In the genomic region with DNA sequence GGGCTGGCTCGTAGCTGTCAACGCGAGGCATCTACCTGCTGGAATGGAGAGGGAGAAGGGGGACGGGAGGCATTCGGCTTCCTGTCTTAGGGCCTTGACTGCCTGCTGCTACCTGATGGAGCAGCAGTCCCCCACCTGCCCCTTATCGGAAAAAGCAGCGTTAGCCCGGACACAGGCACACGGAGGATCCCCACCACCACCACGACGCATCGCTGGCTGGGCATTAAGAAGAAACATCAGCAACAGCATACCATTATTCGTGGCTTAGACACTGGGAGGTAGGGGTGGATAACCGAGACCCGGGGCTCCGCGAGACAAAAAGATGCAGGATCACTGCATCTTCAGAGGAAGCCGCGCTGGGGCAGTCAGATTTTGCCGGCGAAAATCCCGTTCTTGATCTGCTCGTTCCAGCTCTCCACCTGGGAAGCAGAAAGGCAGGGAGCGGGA, we compare ENCODE assay signal across 9 cellular contexts. TPM values are rescaled to one million over a fixed set of nuclear protein-coding genes. Genes with fewer than 3 reads are reported as not detected.
DNase-seq lines count a peak whose midpoint lies in the region; ATAC-seq and TF ChIP-seq lines count a peak whose summit lies in the region.
"Had no signal": no experiment of that assay in that cellular context is flagged by ENCODE, and none has a peak within 500 bp of the region (broad histone marks: within the 10 kb centered on the region; RNA-seq: fewer than 3 reads in every experiment).

No MANE protein-coding gene starts in this region.

- no peak overlapping the region for H3K27ac Mint-ChIP-seq in mesothelial cell of epicardium

- peak overlapping the region; percentile 61 for H3K4me3 ChIP-seq in left ventricle myocardium inferior
- H3K4me3 ChIP-seq in brain microvascular endothelial cell (ENCODE audit: low read depth, low read length) = peak overlapping the region; percentile 49
- peak overlapping the region; percentile 22 to 34 for H3K4me3 ChIP-seq in vagina
- H3K4me3 ChIP-seq in body of pancreas = peak overlapping the region in 1 of 2 donors; percentile 5

- H3K9me3 ChIP-seq in left ventricle myocardium inferior (replicated peaks) (no peaks in the 10 kb centered on the region), vagina (no peaks in the 10 kb centered on the region), body of pancreas (no peaks in the 10 kb centered on the region)

- TF ChIP-seq POLR2A in vagina (IDR thresholded peaks at IDR 0.05) (no peak), body of pancreas (IDR thresholded peaks at IDR 0.05) (no peak)

- H3K27ac ChIP-seq in left ventricle myocardium inferior (replicated peaks) = no peak overlapping the region
- H3K27ac ChIP-seq in brain microvascular endothelial cell = no peak overlapping the region
- no peak overlapping the region for H3K27ac ChIP-seq in vagina
- no peak overlapping the region for H3K27ac ChIP-seq in body of pancreas

- H3K27me3 ChIP-seq in left ventricle myocardium inferior (ENCODE audit: low read depth) (peaks cover 85% of the 10 kb centered on the region), brain microvascular endothelial cell (replicated peaks) (peaks cover 23% of the 10 kb centered on the region), vagina (peaks cover 14% of the 10 kb centered on the region), body of pancreas (peaks cover 0 to 20% of the 10 kb centered on the region in 2 donors)

- peaks cover 65% of the 10 kb centered on the region for H3K27me3 Mint-ChIP-seq in mesothelial cell of epicardium (ENCODE audit: low read depth)

- DNase-seq in left ventricle myocardium inferior (no peak), left ventricle myocardium superior (no peak), brain microvascular endothelial cell (no peak), mesothelial cell of epicardium (ENCODE audit: low spot score in 2 of 2, unreplicated experiment in 2 of 2) (no peak), vagina (ENCODE audit: extremely low spot score in 2 of 2) (no peak), body of pancreas (no peak)
- DNase-seq: DND-41 had no signal

- H3K36me3 Mint-ChIP-seq in mesothelial cell of epicardium = no peaks in the 10 kb centered on the region

- peaks cover 19% of the 10 kb centered on the region for H3K4me1 ChIP-seq in left ventricle myocardium inferior
- peaks cover 23% of the 10 kb centered on the region for H3K4me1 ChIP-seq in vagina
- peaks cover 20% of the 10 kb centered on the region for H3K4me1 ChIP-seq in body of pancreas

- H3K9me3 Mint-ChIP-seq in mesothelial cell of epicardium = no peaks in the 10 kb centered on the region

- in situ Hi-C loops in brain microvascular endothelial cell (cut with HindIII; ENCODE audit: low pct_ligation_motif_present, low sequenced_read_pairs) = no loop called here

- H3K36me3 ChIP-seq in left ventricle myocardium inferior (no peaks in the 10 kb centered on the region), brain microvascular endothelial cell (replicated peaks) (no peaks in the 10 kb centered on the region), vagina (no peaks in the 10 kb centered on the region), body of pancreas (replicated peaks in 1 of 2; ENCODE audit: insufficient read depth in 1 of 2, low read depth in 2 of 2) (no peaks in the 10 kb centered on the region)

- WGBS in body of pancreas, 2 donors = 1 to 8% methylated on average over 15 to 24 of the region's 24 CpGs

- intact Hi-C loops in left ventricle myocardium inferior (cut with micrococcal nuclease) (no loop called here), left ventricle myocardium superior (cut with micrococcal nuclease) (no loop called here), vagina (cut with DNase I) (no loop called here), body of pancreas (cut with DNase I) (no loop called here)

- H3K4me3 Mint-ChIP-seq in mesothelial cell of epicardium = peak overlapping the region; percentile 65

- H3K4me1 Mint-ChIP-seq in mesothelial cell of epicardium = peaks cover 24% of the 10 kb centered on the region

- ATAC-seq in left ventricle myocardium superior = no peak
- no peak for ATAC-seq in HG03460 (IDR thresholded peaks at IDR 0.05; ENCODE audit: unreplicated experiment)
- ATAC-seq in GM19395 (IDR thresholded peaks at IDR 0.05; ENCODE audit: unreplicated experiment) = no peak
- ATAC-seq in body of pancreas = no peak

- TF ChIP-seq CTCF in left ventricle myocardium inferior (IDR thresholded peaks at IDR 0.05; ENCODE audit: borderline replicate concordance) (no peak), brain microvascular endothelial cell (IDR thresholded peaks at IDR 0.05; ENCODE audit: low read depth, low read length, missing control alignments) (no peak), mesothelial cell of epicardium (IDR thresholded peaks at IDR 0.05; ENCODE audit: unreplicated experiment) (no peak), vagina (IDR thresholded peaks at IDR 0.05) (no peak), body of pancreas (IDR thresholded peaks at IDR 0.05) (no peak)

RNA-seq across cellular contexts. Expression of a gene that starts 1.1 kb away (rescaled TPM):
- total RNA-seq in left ventricle myocardium inferior = not detected
- total RNA-seq in left ventricle myocardium superior = not detected
- 7.3 to 11.5 TPM (median 7.3 TPM) in 3 replicates for total RNA-seq in mesothelial cell of epicardium
- 5.2 TPM for total RNA-seq in vagina
- total RNA-seq in body of pancreas = 1 to 10 TPM in 1 of 2 donors, not detected in 1; 1.6 TPM

RNA-seq across cellular contexts. Expression of a gene that starts 9.7 kb away (rescaled TPM):
- total RNA-seq in left ventricle myocardium inferior (not detected), left ventricle myocardium superior (not detected), mesothelial cell of epicardium (0.13 to 0.34 TPM (median 0.27 TPM) in 3 replicates), vagina (not detected), body of pancreas (not detected)

RNA-seq across cellular contexts. Expression of a gene that starts 13.7 kb away (rescaled TPM):
- total RNA-seq in left ventricle myocardium inferior = 5.1 TPM
- total RNA-seq in left ventricle myocardium superior = 7.2 TPM
- total RNA-seq in mesothelial cell of epicardium = 51.3 to 54.0 TPM (median 51.9 TPM) in 3 replicates
- 19.2 TPM for total RNA-seq in vagina
- 10 to 100 TPM; 14.8 to 17.6 TPM for total RNA-seq in body of pancreas

RNA-seq across cellular contexts. Expression of a gene that starts 16.9 kb away (rescaled TPM):
- total RNA-seq in left ventricle myocardium inferior (not detected), left ventricle myocardium superior (not detected), mesothelial cell of epicardium (10.0 to 12.9 TPM (median 11.6 TPM) in 3 replicates), vagina (not detected), body of pancreas (not detected)

RNA-seq across cellular contexts. Expression of a gene that starts 23.2 kb away (rescaled TPM):
- total RNA-seq in left ventricle myocardium inferior (not detected), left ventricle myocardium superior (not detected), mesothelial cell of epicardium (2.2 to 2.4 TPM (median 2.4 TPM) in 3 replicates), vagina (not detected), body of pancreas (not detected)
